In the genomic region with DNA sequence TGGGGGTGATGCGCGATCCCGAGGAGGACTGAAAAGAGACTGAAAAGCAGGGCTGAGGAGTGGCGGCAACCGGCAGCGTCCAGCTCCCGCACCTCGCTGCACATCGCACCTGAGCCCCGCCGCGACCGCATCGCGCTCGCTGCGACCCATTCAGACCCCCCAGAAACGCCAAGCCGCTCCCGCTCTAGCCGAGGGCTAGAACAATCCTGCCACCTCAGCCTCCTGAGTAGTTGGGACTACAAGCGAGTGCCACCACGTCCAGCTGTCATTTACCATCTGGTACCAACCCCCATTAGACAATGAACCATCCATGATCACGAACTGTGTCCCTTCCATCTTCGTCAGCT, we compare ENCODE assay signal across 9 cellular contexts. TPM values are rescaled to one million over a fixed set of nuclear protein-coding genes. Genes with fewer than 3 reads are reported as not detected.
A peak's percentile ranks its signal among the peaks of the same experiment; 100 is the strongest.
DNase-seq lines count a peak whose midpoint lies in the region; ATAC-seq and TF ChIP-seq lines count a peak whose summit lies in the region.
"Had no signal": no experiment of that assay in that cellular context is flagged by ENCODE, and none has a peak within 500 bp of the region (broad histone marks: within the 10 kb centered on the region; RNA-seq: fewer than 3 reads in every experiment).

No MANE protein-coding gene starts in this region.

- POLR2A ChIA-PET in naive thymus-derived CD4-positive, alpha-beta T cell (lab: Charles Lee) = interaction anchor here (0.6 to 3.2 kb wide), 8 partner anchors 10 to 234 kb away, joined by 3 to 28 read pairs (median 4); partner anchors contain the start of gene HLA-A

- H3K36me3 ChIP-seq in cardiac muscle cell (no peaks in the 10 kb centered on the region), endodermal cell (ENCODE audit: control insufficient read depth, insufficient read depth, low read length) (no peaks in the 10 kb centered on the region), upper lobe of right lung (no peaks in the 10 kb centered on the region)
- H3K36me3 ChIP-seq in naive thymus-derived CD4-positive, alpha-beta T cell (ENCODE audit: control insufficient read depth in 2 of 3, insufficient read depth in 3 of 3, low read length in 3 of 3) = no peaks in the 10 kb centered on the region

- 5 to 7% methylated on average over 18 to 25 of the region's 25 CpGs for WGBS in endodermal cell (ENCODE audit: insufficient coverage in 1 of 2, insufficient read length in 1 of 2), 2 experiments

- H3K27ac ChIP-seq in cardiac muscle cell (no peak overlapping the region), endodermal cell (ENCODE audit: low read depth, low read length) (no peak overlapping the region), upper lobe of right lung (no peak overlapping the region)
- H3K27ac ChIP-seq in naive thymus-derived CD4-positive, alpha-beta T cell (ENCODE audit: low read depth, low read length) = no peak overlapping the region
- H3K27ac ChIP-seq: epithelial cell of prostate had no signal

- no peak overlapping the region for H3K9ac ChIP-seq in endodermal cell (ENCODE audit: extremely low read depth, low read length, poor library complexity, severe bottlenecking)

- no peaks in the 10 kb centered on the region for H3K36me3 Mint-ChIP-seq in endodermal cell (ENCODE audit: low read depth)
- H3K36me3 Mint-ChIP-seq in naive thymus-derived CD4-positive, alpha-beta T cell = peaks cover 0 to 14% (median 0%) of the 10 kb centered on the region in 5 donors

- ATAC-seq in Right ventricle myocardium superior (ENCODE audit: poor library complexity) (no peak), upper lobe of right lung (no peak), HG03139 (IDR thresholded peaks at IDR 0.05; ENCODE audit: unreplicated experiment) (no peak), HG02798 (IDR thresholded peaks at IDR 0.05; ENCODE audit: poor library complexity, unreplicated experiment) (no peak)
- ATAC-seq in naive thymus-derived CD4-positive, alpha-beta T cell = no peak

- H3K27ac Mint-ChIP-seq in endodermal cell = no peak overlapping the region
- H3K27ac Mint-ChIP-seq in naive thymus-derived CD4-positive, alpha-beta T cell = peak overlapping the region in 1 of 9 donors; percentile 24

- peaks cover 18% of the 10 kb centered on the region for H3K4me1 Mint-ChIP-seq in endodermal cell
- H3K4me1 Mint-ChIP-seq in naive thymus-derived CD4-positive, alpha-beta T cell = peaks cover 38 to 46% (median 42%) of the 10 kb centered on the region in 7 donors

- TF ChIP-seq CTCF in cardiac muscle cell (IDR thresholded peaks at IDR 0.05; ENCODE audit: low read depth, low read length) (no peak), endodermal cell (conservative IDR thresholded peaks at IDR 0.05) (no peak), upper lobe of right lung (IDR thresholded peaks at IDR 0.05) (no peak)

- peak overlapping the region; percentile 53 for H3K4me3 Mint-ChIP-seq in endodermal cell
- peak overlapping the region; percentile 87 to 96 (median 92) for H3K4me3 Mint-ChIP-seq in naive thymus-derived CD4-positive, alpha-beta T cell

- H3K9me3 ChIP-seq in cardiac muscle cell (ENCODE audit: low read depth) = no peaks in the 10 kb centered on the region
- no peaks in the 10 kb centered on the region for H3K9me3 ChIP-seq in endodermal cell (ENCODE audit: control insufficient read depth, low read length)
- no peaks in the 10 kb centered on the region for H3K9me3 ChIP-seq in naive thymus-derived CD4-positive, alpha-beta T cell (ENCODE audit: control insufficient read depth in 2 of 3, low read length in 3 of 3)
- H3K9me3 ChIP-seq in upper lobe of right lung = no peaks in the 10 kb centered on the region

- H3K4me1 ChIP-seq in cardiac muscle cell (ENCODE audit: low read depth) = no peaks in the 10 kb centered on the region
- H3K4me1 ChIP-seq in endodermal cell (ENCODE audit: control insufficient read depth, insufficient read depth, low read length) = no peaks in the 10 kb centered on the region
- H3K4me1 ChIP-seq in naive thymus-derived CD4-positive, alpha-beta T cell (ENCODE audit: control insufficient read depth in 2 of 2, insufficient read depth in 2 of 2, low read length in 2 of 2) = peaks cover 15 to 21% of the 10 kb centered on the region in 2 donors
- H3K4me1 ChIP-seq in upper lobe of right lung = peaks cover 12% of the 10 kb centered on the region

- H3K27me3 ChIP-seq in cardiac muscle cell (peaks cover 43% of the 10 kb centered on the region), endodermal cell (ENCODE audit: control insufficient read depth, insufficient read depth, low read length, poor library complexity, severe bottlenecking) (peaks cover 57% of the 10 kb centered on the region), upper lobe of right lung (no peaks in the 10 kb centered on the region)
- peaks cover 6 to 12% of the 10 kb centered on the region in 2 donors for H3K27me3 ChIP-seq in naive thymus-derived CD4-positive, alpha-beta T cell (ENCODE audit: control insufficient read depth in 2 of 2, insufficient read depth in 2 of 2, low read length in 2 of 2)

- CTCF ChIA-PET in naive thymus-derived CD4-positive, alpha-beta T cell (lab: Charles Lee) = interaction anchor here (0.6 to 1.1 kb wide), 5 partner anchors 11 to 226 kb away, joined by 3 to 4 read pairs (median 3); no protein-coding TSS in a partner anchor

- peak in 1 of 2 donors; percentile 3 for DNase-seq in cardiac muscle cell (ENCODE audit: low read depth in 1 of 2, low spot score in 1 of 2)
- DNase-seq in Right ventricle myocardium superior = no peak
- no peak for DNase-seq in endodermal cell
- no peak for DNase-seq in naive thymus-derived CD4-positive, alpha-beta T cell
- DNase-seq in upper lobe of right lung = no peak
- DNase-seq in superior temporal gyrus (ENCODE audit: extremely low spot score) = no peak

- no peaks in the 10 kb centered on the region for H3K9me3 Mint-ChIP-seq in endodermal cell
- H3K9me3 Mint-ChIP-seq in naive thymus-derived CD4-positive, alpha-beta T cell = peaks cover 0 to 2% (median 0%) of the 10 kb centered on the region in 11 donors

- intact Hi-C loops in Right ventricle myocardium superior (cut with DNase I) (loop anchor here (10.0 kb wide), 1 partner anchor 51 kb away; no protein-coding TSS in a partner anchor), upper lobe of right lung (cut with DNase I) (no loop called here)
- intact Hi-C loops in naive thymus-derived CD4-positive, alpha-beta T cell (cut with micrococcal nuclease) = loop anchor here (5.0 kb wide), 1 partner anchor 33 kb away; the partner anchor contains the start of gene HLA-A (in 2 of the 2)

- H3K27me3 Mint-ChIP-seq in endodermal cell (ENCODE audit: insufficient read depth) = peaks cover 84% of the 10 kb centered on the region
- peaks cover 36 to 67% (median 53%) of the 10 kb centered on the region in 5 donors for H3K27me3 Mint-ChIP-seq in naive thymus-derived CD4-positive, alpha-beta T cell

- H3K4me3 ChIP-seq in cardiac muscle cell (peak overlapping the region; percentile 9), endodermal cell (ENCODE audit: low read length) (peak overlapping the region; percentile 54), upper lobe of right lung (peak overlapping the region; percentile 56)
- no peak overlapping the region for H3K4me3 ChIP-seq in naive thymus-derived CD4-positive, alpha-beta T cell (ENCODE audit: low read length)

RNA-seq across cellular contexts. Expression of gene HLA-A, which starts 33.2 kb away (rescaled TPM):
- total RNA-seq in cardiac muscle cell (164 and 177 TPM in 2 replicates), Right ventricle myocardium superior (222 TPM), endodermal cell (100 to 1,000 TPM; 212 to 282 TPM), upper lobe of right lung (1,071 TPM)
- polyA plus RNA-seq in cardiac muscle cell = 119 TPM in 2 replicates
- 56.2 TPM for polyA plus RNA-seq in endodermal cell (2013, experiment 1 of 2)
- polyA plus RNA-seq in endodermal cell (2013, experiment 2 of 2) = 50.5 TPM
- total RNA-seq in naive thymus-derived CD4-positive, alpha-beta T cell = 1,000 to 10,000 TPM; 1,540 to 2,258 (median 1,836) TPM
- 1,000 to 10,000 TPM; 2,350 to 3,318 TPM for polyA plus RNA-seq in naive thymus-derived CD4-positive, alpha-beta T cell
